9 cellular contexts compared by ENCODE assay signal in the genomic region with DNA sequence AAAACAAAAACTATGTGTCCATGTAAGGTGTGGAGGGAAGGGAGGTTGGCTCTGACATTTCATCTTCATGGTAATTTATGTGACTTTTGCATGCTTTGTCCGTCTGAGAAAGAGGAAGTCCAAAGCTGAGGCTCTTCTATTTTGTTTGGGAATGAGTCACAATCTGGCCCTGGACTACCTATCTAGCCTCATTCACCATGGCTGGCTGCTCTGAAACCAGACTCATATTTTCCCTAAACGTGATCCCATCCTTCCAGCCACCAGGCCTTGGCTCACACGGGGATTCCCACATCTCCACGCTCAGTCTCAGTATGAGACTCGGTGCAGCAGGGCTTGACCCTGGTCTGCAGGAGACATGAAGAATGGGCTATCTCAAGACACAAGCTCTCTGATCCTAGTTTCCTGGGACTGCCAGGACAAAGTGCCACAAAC.
DNase-seq lines count a peak whose midpoint lies in the region; ATAC-seq and TF ChIP-seq lines count a peak whose summit lies in the region.
"Had no signal": no experiment of that assay in that cellular context is flagged by ENCODE, and none has a peak within 500 bp of the region (broad histone marks: within the 10 kb centered on the region; RNA-seq: fewer than 3 reads in every experiment).

No MANE protein-coding gene starts in this region.

- TF ChIP-seq CTCF in GM12865 (IDR thresholded peaks at IDR 0.05; ENCODE audit: insufficient read depth, low read depth, low read length, missing control alignments): no peak

- H3K4me3 ChIP-seq in GM12865 (ENCODE audit: low read depth, low read length): no peak overlapping the region

- DNase-seq in GM12865 (ENCODE audit: low read depth) (peak; percentile 78), fibroblast of gingiva (ENCODE audit: low read depth) (peak; percentile 28), NCI-H774 (lab: John Stamatoyannopoulos, UW) (no peak), retina (no peak)
- no peak for DNase-seq in activated naive CD4-positive, alpha-beta T cell treated with anti-CD3 and anti-CD28 coated beads, Interleukin-2, amount 50 U/mL, for 16 hours
- DNase-seq in stimulated activated CD4-positive, alpha-beta T cell treated with anti-CD3 and anti-CD28 coated beads, Interleukin-1b, Interleukin-23, amount 100 ng/mL, for 48 hours: no peak
- DNase-seq: WERI-Rb-1 had no signal

- ATAC-seq in GM21528 (IDR thresholded peaks at IDR 0.05; ENCODE audit: low FRiP score, unreplicated experiment): peak; percentile 70
- ATAC-seq in HG03460 (IDR thresholded peaks at IDR 0.05; ENCODE audit: unreplicated experiment): peak; percentile 81

Comparison
In these comparisons a context has a peak if more than half of its experiments do, and no peak if none do; other contexts are left out.
1. DNase-seq: peak in GM12865 (single experiment) and fibroblast of gingiva (single experiment); none in NCI-H774 (single experiment), activated naive CD4-positive, alpha-beta T cell treated with anti-CD3 and anti-CD28 coated beads, Interleukin-2, amount 50 U/mL, for 16 hours (single experiment), stimulated activated CD4-positive, alpha-beta T cell treated with anti-CD3 and anti-CD28 coated beads, Interleukin-1b, Interleukin-23, amount 100 ng/mL, for 48 hours (single experiment) and retina (single experiment).